1 cellular context compared by ENCODE assay signal in the genomic region with DNA sequence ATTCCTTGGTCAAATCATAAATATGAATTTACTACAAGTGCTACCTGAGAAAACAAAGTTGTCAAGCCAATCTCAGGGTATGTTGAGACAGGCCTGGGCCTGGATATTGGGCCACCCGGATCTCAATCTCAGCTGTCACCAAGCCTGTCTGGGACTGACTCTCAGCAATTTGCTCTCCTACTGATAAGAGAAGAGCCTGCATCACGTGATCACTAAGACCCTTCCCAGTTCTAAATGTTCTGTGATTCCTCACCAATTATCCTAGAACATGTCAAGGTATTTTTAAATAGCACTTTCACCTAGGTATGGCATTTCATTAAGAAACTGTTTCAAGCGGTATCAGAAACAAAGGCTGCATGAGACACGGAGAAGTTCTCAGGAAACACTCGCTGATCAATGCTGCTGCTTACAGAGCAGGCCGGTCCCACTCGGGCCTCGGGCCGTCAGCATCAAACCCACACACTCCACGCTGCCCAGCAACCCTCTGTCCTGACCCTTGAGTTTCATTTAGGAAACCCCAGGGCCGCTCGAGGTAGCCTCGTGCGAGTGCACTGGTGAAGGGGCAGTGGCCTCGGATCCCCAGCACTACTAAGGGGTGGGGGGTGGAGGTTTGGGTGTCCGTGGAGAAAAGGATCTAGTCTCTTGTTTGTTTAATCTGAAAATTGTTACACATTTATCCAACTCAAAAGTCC.
A peak's percentile ranks its signal among the peaks of the same experiment; 100 is the strongest.
TF ChIP-seq lines count a peak whose summit lies in the region.

No MANE protein-coding gene starts in this region.

TF ChIP-seq in A549, 52 proteins besides CTCF, POLR2A, EP300 and RAD21 (continued from another document):
- TF ChIP-seq, protein P1, sequence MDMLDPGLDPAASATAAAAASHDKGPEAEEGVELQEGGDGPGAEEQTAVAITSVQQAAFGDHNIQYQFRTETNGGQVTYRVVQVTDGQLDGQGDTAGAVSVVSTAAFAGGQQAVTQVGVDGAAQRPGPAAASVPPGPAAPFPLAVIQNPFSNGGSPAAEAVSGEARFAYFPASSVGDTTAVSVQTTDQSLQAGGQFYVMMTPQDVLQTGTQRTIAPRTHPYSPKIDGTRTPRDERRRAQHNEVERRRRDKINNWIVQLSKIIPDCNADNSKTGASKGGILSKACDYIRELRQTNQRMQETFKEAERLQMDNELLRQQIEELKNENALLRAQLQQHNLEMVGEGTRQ (IDR thresholded peaks at IDR 0.05), result peak; percentile 35; the same call in 1 of the 2 replicates
